Comparison of ENCODE assay signal across 18 cellular contexts in genomic region chr7:158784270-158784669, GRCh38. TPM values are rescaled to one million over a fixed set of nuclear protein-coding genes. Genes with fewer than 3 reads are reported as not detected.
DNase-seq lines count a peak whose midpoint lies in the region; ATAC-seq and TF ChIP-seq lines count a peak whose summit lies in the region.
"Had no signal": no experiment of that assay in that cellular context is flagged by ENCODE, and none has a peak within 500 bp of the region (broad histone marks: within the 10 kb centered on the region; RNA-seq: fewer than 3 reads in every experiment).

No MANE protein-coding gene starts in this region.

- no peaks in the 10 kb centered on the region for H3K9me3 ChIP-seq in uterus
- H3K9me3 ChIP-seq: neutrophil had no signal

- TF ChIP-seq CTCF in coronary artery (IDR thresholded peaks at IDR 0.05) (no peak), uterus (IDR thresholded peaks at IDR 0.05) (no peak)

- H3K4me1 ChIP-seq in rectal smooth muscle tissue (ENCODE audit: control insufficient read depth, insufficient read depth, low read length): peaks cover 20% of the 10 kb centered on the region
- H3K4me1 ChIP-seq in uterus: peaks cover 6 to 8% of the 10 kb centered on the region in 2 donors

- ATAC-seq in left ventricle myocardium superior (peak; percentile 6), left cardiac atrium (no peak), GM21528 (IDR thresholded peaks at IDR 0.05; ENCODE audit: low FRiP score, unreplicated experiment) (no peak)

- H3K4me3 ChIP-seq in coronary artery (no peak overlapping the region), rectal smooth muscle tissue (ENCODE audit: low read length) (no peak overlapping the region), uterus (no peak overlapping the region)

- intact Hi-C loops in left ventricle myocardium superior (cut with micrococcal nuclease) (no loop called here), left cardiac atrium (cut with DNase I) (loop anchor here (5.0 kb wide), 1 partner anchor 43 kb away; the partner anchor contains the start of gene ESYT2 (in 2 of the 2)), uterus (cut with DNase I; ENCODE audit: low total_unique reads) (no loop called here)

- TF ChIP-seq POLR2A in uterus (IDR thresholded peaks at IDR 0.05): no peak

- no peak for DNase-seq in left ventricle myocardium superior
- DNase-seq in left cardiac atrium: no peak
- DNase-seq in coronary artery (ENCODE audit: low spot score): no peak
- no peak for DNase-seq in uterus
- no peak for DNase-seq in activated CD4-positive, alpha-beta T cell treated with anti-CD3 and anti-CD28 coated beads, Interleukin-2, amount 50 U/mL, for 4 hours
- DNase-seq in stimulated activated CD4-positive, alpha-beta T cell treated with anti-CD3 and anti-CD28 coated beads, Interleukin-1b, Interleukin-23, amount 100 ng/mL, for 48 hours: no peak
- DNase-seq: activated CD4-positive, alpha-beta T cell treated with anti-CD3 and anti-CD28 coated beads, Interleukin-2, amount 10 ng/mL, durations not matched to agents 24 days and 14 days; activated CD8-positive, alpha-beta memory T cell treated with anti-CD3 and anti-CD28 coated beads, Interleukin-2, amount 50 U/mL, for 48 hours; activated gamma-delta T cell treated with Interleukin-2 at 50 U/mL for 16 hours; anterior cingulate cortex; NCI-H2171; NCI-H526 treated with DMSO at 0.1 percent for 48 hours; retina; SHP77 treated with DMSO at 0.1 percent for 48 hours; stimulated activated naive CD4-positive, alpha-beta T cell treated with Interleukin-2 at 50 U/mL for 16 hours had no signal

- H3K27me3 ChIP-seq in rectal smooth muscle tissue (ENCODE audit: control insufficient read depth, insufficient read depth, low read length) (no peaks in the 10 kb centered on the region), uterus (no peaks in the 10 kb centered on the region)
- H3K27me3 ChIP-seq: neutrophil had no signal

- no peak overlapping the region for H3K9ac ChIP-seq in rectal smooth muscle tissue (ENCODE audit: low read length)

- H3K36me3 ChIP-seq in rectal smooth muscle tissue (ENCODE audit: control insufficient read depth, insufficient read depth, low read length) (peaks cover 21% of the 10 kb centered on the region), uterus (no peaks in the 10 kb centered on the region)

- peak overlapping the region; percentile 88 to 91 for H3K27ac ChIP-seq in coronary artery
- H3K27ac ChIP-seq in rectal smooth muscle tissue (ENCODE audit: low read depth, low read length): peak overlapping the region; percentile 56
- peak overlapping the region; percentile 62 to 85 for H3K27ac ChIP-seq in uterus
- H3K27ac ChIP-seq: neutrophil had no signal

RNA-seq across cellular contexts. Expression of gene ESYT2, which starts 45.0 kb away (rescaled TPM):
- total RNA-seq in left ventricle myocardium superior: 44.3 TPM
- 10 to 100 TPM; 46.5 to 79.3 TPM for total RNA-seq in left cardiac atrium
- 100 to 1,000 TPM in 2 of 4 donors, 10 to 100 TPM in 2; 91.6 to 159 (median 100) TPM for total RNA-seq in uterus

Comparison
In these comparisons a context has a peak if more than half of its experiments do, and no peak if none do; other contexts are left out.
1. intact Hi-C loops: an anchor here in left cardiac atrium (5.0 kb wide); none called in left ventricle myocardium superior and uterus.